Comparison of ENCODE assay signal across 17 cellular contexts in the genomic region with DNA sequence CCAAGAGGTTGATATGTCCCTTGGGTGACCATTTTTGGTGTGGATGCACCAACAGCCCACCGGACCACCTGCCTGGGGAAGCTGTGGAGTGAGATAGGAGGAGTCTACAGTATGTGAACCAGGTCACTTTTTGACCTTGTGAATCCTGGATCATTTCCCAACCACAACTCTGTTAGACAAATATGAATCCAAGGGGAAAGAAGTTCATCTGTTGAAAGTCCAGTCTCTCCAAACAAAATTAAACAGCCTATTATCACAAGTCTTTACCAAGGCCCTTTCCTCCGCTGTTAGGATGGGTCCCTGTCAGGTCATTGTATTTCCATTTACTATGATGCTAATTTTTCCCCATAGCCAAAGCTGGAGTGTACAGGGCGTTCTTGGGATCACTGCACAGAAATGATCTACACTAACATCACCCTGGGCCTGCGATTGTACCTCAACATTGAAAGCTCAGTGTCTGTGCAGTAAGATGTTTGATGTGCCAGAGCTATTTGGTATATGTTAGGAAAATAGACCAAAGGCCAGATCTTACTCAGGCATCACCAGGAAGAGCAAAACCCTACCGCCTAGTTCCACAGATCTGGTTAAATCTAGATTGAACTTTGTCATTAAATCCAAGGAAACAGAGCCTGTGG.
DNase-seq lines count a peak whose midpoint lies in the region; ATAC-seq and TF ChIP-seq lines count a peak whose summit lies in the region.
"Had no signal": no experiment of that assay in that cellular context is flagged by ENCODE, and none has a peak within 500 bp of the region (broad histone marks: within the 10 kb centered on the region; RNA-seq: fewer than 3 reads in every experiment).

No MANE protein-coding gene starts in this region.

- H3K9me3 ChIP-seq in GM23248 (ENCODE audit: low read depth) (no peaks in the 10 kb centered on the region), mammary epithelial cell (replicated peaks; ENCODE audit: insufficient read depth, low read length) (no peaks in the 10 kb centered on the region), right atrium auricular region (no peaks in the 10 kb centered on the region), skeletal muscle satellite cell (replicated peaks; ENCODE audit: low read length) (no peaks in the 10 kb centered on the region)
- H3K9me3 ChIP-seq: Caco-2 had no signal

- no peak overlapping the region for H3K27ac Mint-ChIP-seq in glutamatergic neuron (ENCODE audit: unreplicated experiment)
- H3K27ac Mint-ChIP-seq: activated CD8-positive, alpha-beta T cell treated with anti-CD3 and anti-CD28 coated beads, Interleukin-2, amount 10 ng/mL, durations not matched to agents 7 days and 5 days had no signal

- H3F3A ChIP-seq in GM23248 (ENCODE audit: insufficient read depth) = peaks cover 44% of the 10 kb centered on the region

- no peaks in the 10 kb centered on the region for H3K27me3 Mint-ChIP-seq in glutamatergic neuron (ENCODE audit: unreplicated experiment)

- no peaks in the 10 kb centered on the region for H3K36me3 Mint-ChIP-seq in glutamatergic neuron (ENCODE audit: unreplicated experiment)

- in situ Hi-C loops in GM23248 (cut with MboI) = no loop called here
- in situ Hi-C loops in mammary epithelial cell (cut with MboI; ENCODE audit: low sequenced_read_pairs in 2 of 2) = no loop called here

- H2AFZ ChIP-seq in GM23248 (no peak overlapping the region), mammary epithelial cell (ENCODE audit: low read depth, low read length) (no peak overlapping the region)

- dilution Hi-C loops in mammary epithelial cell (cut with HindIII; ENCODE audit: low sequenced_read_pairs) = no loop called here

- H3K36me3 ChIP-seq in GM23248 (ENCODE audit: low read depth) (peaks cover 38% of the 10 kb centered on the region), mammary epithelial cell (ENCODE audit: insufficient read depth, low read length) (no peaks in the 10 kb centered on the region), right atrium auricular region (peaks cover 28% of the 10 kb centered on the region), skeletal muscle satellite cell (ENCODE audit: insufficient read depth, low read length) (peaks cover 63% of the 10 kb centered on the region)

- H3K27ac ChIP-seq in GM23248 (peak overlapping the region; percentile 73), mammary epithelial cell (ENCODE audit: insufficient read depth, low read depth, low read length) (peak overlapping the region; percentile 84), right atrium auricular region (peak overlapping the region; percentile 11 to 12)
- H3K27ac ChIP-seq: HL-60 had no signal

- no peak for ATAC-seq in GM18868 (IDR thresholded peaks at IDR 0.05; ENCODE audit: unreplicated experiment)
- no peak for ATAC-seq in GM18519 (IDR thresholded peaks at IDR 0.05; ENCODE audit: low FRiP score, unreplicated experiment)
- ATAC-seq: activated CD8-positive, alpha-beta T cell treated with anti-CD3 and anti-CD28 coated beads, Interleukin-2, amount 10 ng/mL, durations not matched to agents 7 days and 5 days had no signal

- H3K4me3 ChIP-seq in GM23248 (no peak overlapping the region), mammary epithelial cell (replicated peaks in 1 of 3; ENCODE audit: insufficient read depth in 1 of 3, low read depth in 2 of 3, low read length in 3 of 3) (no peak overlapping the region), right atrium auricular region (no peak overlapping the region), skeletal muscle satellite cell (ENCODE audit: low read length) (peak overlapping the region; percentile 30)

- H3K9me2 ChIP-seq in GM23248 (ENCODE audit: insufficient read depth) = no peaks in the 10 kb centered on the region

- intact Hi-C loops in mammary epithelial cell (cut with micrococcal nuclease) = loop anchor here (2.0 to 5.0 kb wide), 2 partner anchors 39 to 374 kb away; no protein-coding TSS in a partner anchor

- H3K4me1 Mint-ChIP-seq in glutamatergic neuron (ENCODE audit: low read depth, unreplicated experiment) = peaks cover 2% of the 10 kb centered on the region

- H3K9me3 Mint-ChIP-seq in glutamatergic neuron (ENCODE audit: unreplicated experiment) = peaks cover 3% of the 10 kb centered on the region

- no peak for DNase-seq in GM23248
- no peak for DNase-seq in mammary epithelial cell
- DNase-seq in right atrium auricular region (ENCODE audit: low spot score) = no peak
- DNase-seq in NCI-H1105 (lab: John Stamatoyannopoulos, UW) = no peak
- no peak for DNase-seq in glutamatergic neuron
- DNase-seq: activated CD8-positive, alpha-beta T cell treated with anti-CD3 and anti-CD28 coated beads, Interleukin-2, amount 10 ng/mL, durations not matched to agents 7 days and 5 days; anterior cingulate cortex; Caco-2; Karpas-422; midbrain; NCI-H146; NCI-H510A; stimulated activated CD4-positive, alpha-beta T cell treated with anti-CD3 and anti-CD28 coated beads, Interleukin-12 subunit alpha, Interleukin-12 subunit beta, amount 100 ng/mL, for 4 hours had no signal

- TF ChIP-seq CTCF in mammary epithelial cell (conservative IDR thresholded peaks at IDR 0.05 in 1 of 2, IDR thresholded peaks at IDR 0.05 in 1 of 2; ENCODE audit: extremely low read depth in 1 of 2, insufficient read depth in 1 of 2, low read depth in 1 of 2, low read length in 2 of 2) = no peak
- no peak for TF ChIP-seq CTCF in right atrium auricular region (IDR thresholded peaks at IDR 0.05)
- no peak for TF ChIP-seq CTCF in glutamatergic neuron (IDR thresholded peaks at IDR 0.05; ENCODE audit: partially characterized antibody, unreplicated experiment)

- H3K27me3 ChIP-seq in GM23248 (replicated peaks; ENCODE audit: insufficient read depth) (no peaks in the 10 kb centered on the region), mammary epithelial cell (ENCODE audit: insufficient read depth, low read length) (no peaks in the 10 kb centered on the region), right atrium auricular region (no peaks in the 10 kb centered on the region), skeletal muscle satellite cell (ENCODE audit: control insufficient read depth, insufficient read depth, low read length) (no peaks in the 10 kb centered on the region)

- 87 to 96% methylated on average over 5 of the region's 5 CpGs for WGBS in GM23248 (ENCODE audit: low coverage in 1 of 2, low lambda C conversion rate in 2 of 2, missing lambda C conversion rate in 2 of 2), 2 experiments
- 98% methylated on average over 5 of the region's 5 CpGs for WGBS in mammary epithelial cell (ENCODE audit: low coverage, missing lambda C conversion rate)

- peak overlapping the region; percentile 35; the same call in 1 of the 2 replicates for H3K9ac ChIP-seq in GM23248
- H3K9ac ChIP-seq in mammary epithelial cell (ENCODE audit: insufficient read depth, low read length) = no peak overlapping the region
- H3K9ac ChIP-seq in skeletal muscle satellite cell (ENCODE audit: low read depth, low read length) = peak overlapping the region; percentile 82

- peaks cover 33% of the 10 kb centered on the region for H3K4me1 ChIP-seq in GM23248 (ENCODE audit: insufficient read depth)
- H3K4me1 ChIP-seq in mammary epithelial cell (ENCODE audit: insufficient read depth, low read length) = peaks cover 43% of the 10 kb centered on the region
- peaks cover 0 to 40% of the 10 kb centered on the region in 2 donors for H3K4me1 ChIP-seq in right atrium auricular region
- peaks cover 67% of the 10 kb centered on the region for H3K4me1 ChIP-seq in skeletal muscle satellite cell (ENCODE audit: control insufficient read depth, insufficient read depth, low read length)

- H4K20me1 ChIP-seq in GM23248 (ENCODE audit: insufficient read depth) = no peaks in the 10 kb centered on the region
- no peaks in the 10 kb centered on the region for H4K20me1 ChIP-seq in mammary epithelial cell (ENCODE audit: insufficient read depth, low read length)

- CTCF ChIA-PET in mammary epithelial cell (lab: Charles Lee; ENCODE audit: low non-redundant PET) = no interaction called here

- H3K79me2 ChIP-seq in GM23248 (ENCODE audit: insufficient read depth) (peaks cover 69% of the 10 kb centered on the region), mammary epithelial cell (ENCODE audit: insufficient read depth, low read length) (peaks cover 2% of the 10 kb centered on the region)

- BruUV-seq in mammary epithelial cell (replicated peaks; lab: Mats Ljungman, UMichigan) = no TSS peak

- peak overlapping the region; percentile 19 for H3K4me2 ChIP-seq in GM23248 (ENCODE audit: unreplicated experiment)
- peak overlapping the region; percentile 59 for H3K4me2 ChIP-seq in mammary epithelial cell (ENCODE audit: insufficient read depth, low read depth, low read length)
- H3K4me2 ChIP-seq in skeletal muscle satellite cell (ENCODE audit: low read length) = peak overlapping the region; percentile 67

- no peak overlapping the region for H3K4me3 Mint-ChIP-seq in glutamatergic neuron (ENCODE audit: unreplicated experiment)
- H3K4me3 Mint-ChIP-seq: activated CD8-positive, alpha-beta T cell treated with anti-CD3 and anti-CD28 coated beads, Interleukin-2, amount 10 ng/mL, durations not matched to agents 7 days and 5 days had no signal

Comparison
In these comparisons a context has a peak if more than half of its experiments do, and no peak if none do; other contexts are left out.
1. H3K27ac ChIP-seq: peak in every context shown above with its lines; median percentile 84 in mammary epithelial cell; 73 in GM23248; 12 in right atrium auricular region.